ENCODE assay signal across 1 cellular context in genomic region chr1:169485427-169486280, GRCh38.
TF ChIP-seq lines count a peak whose summit lies in the region.

SLC19A2 (minus strand) TSS chr1:169485944; CDS start chr1:169485766, 178 bp downstream.

TF ChIP-seq in H1, 55 proteins besides CTCF, POLR2A, EP300 and RAD21 (continued from another document):
- TF ChIP-seq, protein P1, sequence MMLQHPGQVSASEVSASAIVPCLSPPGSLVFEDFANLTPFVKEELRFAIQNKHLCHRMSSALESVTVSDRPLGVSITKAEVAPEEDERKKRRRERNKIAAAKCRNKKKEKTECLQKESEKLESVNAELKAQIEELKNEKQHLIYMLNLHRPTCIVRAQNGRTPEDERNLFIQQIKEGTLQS (IDR thresholded peaks at IDR 0.05; ENCODE audit: insufficient read depth, low read depth, low read length), result no peak
- TF ChIP-seq CTBP2 (IDR thresholded peaks at IDR 0.05; ENCODE audit: borderline replicate concordance, insufficient read depth, insufficient read length, low read length) (peak; percentile 71), KDM5A (IDR thresholded peaks at IDR 0.05; ENCODE audit: low read length) (no peak), HDAC6 (IDR thresholded peaks at IDR 0.05; ENCODE audit: low read depth, low read length) (no peak), EZH2 (IDR thresholded peaks at IDR 0.05; ENCODE audit: low read depth, low read length, severe bottlenecking) (no peak), FOSL1 (IDR thresholded peaks at IDR 0.05; ENCODE audit: insufficient read depth, low read depth, low read length) (no peak), KDM1A (IDR thresholded peaks at IDR 0.05; ENCODE audit: borderline replicate concordance, low read length) (no peak), CBX8 (IDR thresholded peaks at IDR 0.05; ENCODE audit: borderline replicate concordance, low read depth, low read length) (no peak), MAFK (IDR thresholded peaks at IDR 0.05; ENCODE audit: low read depth, low read length) (no peak), SP4 (IDR thresholded peaks at IDR 0.05; ENCODE audit: low read length) (no peak), TCF12 (IDR thresholded peaks at IDR 0.05; ENCODE audit: low read depth, low read length) (no peak), TAF7 (optimal IDR thresholded peaks at IDR 0.05; ENCODE audit: borderline replicate concordance, low read depth, low read length) (peak; percentile 65), RBBP5 (IDR thresholded peaks at IDR 0.05; ENCODE audit: borderline replicate concordance, low read depth, low read length) (peak; percentile 65), EGR1 (IDR thresholded peaks at IDR 0.05; ENCODE audit: borderline replicate concordance, low read depth, low read length) (0 out of 2 replicates have a peak, but pooled peaks have one; percentile 3), SIX5 (IDR thresholded peaks at IDR 0.05; ENCODE audit: low read depth, low read length) (no peak), BACH1 (IDR thresholded peaks at IDR 0.05; ENCODE audit: low read length) (no peak; the same call in 1 of the 2 replicates), NRF1 (IDR thresholded peaks at IDR 0.05; ENCODE audit: low read depth, low read length) (no peak), KDM4A (IDR thresholded peaks at IDR 0.05; ENCODE audit: low read depth, low read length, severe bottlenecking) (peak; percentile 62), SP2 (IDR thresholded peaks at IDR 0.05; ENCODE audit: low read length) (no peak), CREB1 (IDR thresholded peaks at IDR 0.05) (peak; percentile 79), JUND (IDR thresholded peaks at IDR 0.05; ENCODE audit: low read length) (no peak), JUN (IDR thresholded peaks at IDR 0.05; ENCODE audit: low read depth, low read length) (no peak), TEAD4 (IDR thresholded peaks at IDR 0.05; ENCODE audit: low read depth, low read length) (no peak), SUZ12 (IDR thresholded peaks at IDR 0.05; ENCODE audit: low read length) (no peak), SIN3A (conservative IDR thresholded peaks at IDR 0.05 in 1 of 2, IDR thresholded peaks at IDR 0.05 in 1 of 2; ENCODE audit: low read depth in 1 of 2, low read length in 2 of 2) (peak; percentile 31 to 84; a peak in 2 of 4 replicates), YY1 (IDR thresholded peaks at IDR 0.05; ENCODE audit: low read depth, low read length) (no peak), ZNF274 (IDR thresholded peaks at IDR 0.05; ENCODE audit: borderline replicate concordance, extremely low read depth, low read length) (no peak), RXRA (IDR thresholded peaks at IDR 0.05; ENCODE audit: insufficient read depth, low read depth, low read length) (no peak), SRF (IDR thresholded peaks at IDR 0.05; ENCODE audit: low read depth, low read length) (no peak), CHD2 (IDR thresholded peaks at IDR 0.05; ENCODE audit: low read length) (peak; percentile 58; the same call in 1 of the 2 replicates), POLR2AphosphoS5 (IDR thresholded peaks at IDR 0.05; ENCODE audit: low read depth, low read length) (peak; percentile 96), TBP (IDR thresholded peaks at IDR 0.05; ENCODE audit: low read depth, low read length) (peak; percentile 86), BRCA1 (IDR thresholded peaks at IDR 0.05; ENCODE audit: low read depth, low read length) (no peak), CEBPB (IDR thresholded peaks at IDR 0.05; ENCODE audit: low read depth, low read length) (no peak), SIRT6 (IDR thresholded peaks at IDR 0.05; ENCODE audit: low read length) (no peak), TAF1 (IDR thresholded peaks at IDR 0.05; ENCODE audit: low read depth, low read length) (peak; percentile 95), GABPA (IDR thresholded peaks at IDR 0.05; ENCODE audit: borderline replicate concordance, insufficient read depth, low read length) (no peak), SAP30 (IDR thresholded peaks at IDR 0.05; ENCODE audit: insufficient read depth, insufficient replicate concordance, low read length) (no peak), BCL11A (IDR thresholded peaks at IDR 0.05; ENCODE audit: low read depth in 2 of 2, low read length in 2 of 2) (no peak), GTF2F1 (IDR thresholded peaks at IDR 0.05; ENCODE audit: borderline replicate concordance, low read depth, low read length) (peak; percentile 49; the same call in 1 of the 2 replicates), CBX5 (IDR thresholded peaks at IDR 0.05; ENCODE audit: low read depth, low read length) (no peak), NANOG (IDR thresholded peaks at IDR 0.05; ENCODE audit: insufficient read depth, low read depth, low read length, poor library complexity, severe bottlenecking) (no peak), PHF8 (conservative IDR thresholded peaks at IDR 0.05; ENCODE audit: low read depth, low read length) (peak; percentile 63), ASH2L (IDR thresholded peaks at IDR 0.05; ENCODE audit: low read length) (peak; percentile 54), POU5F1 (IDR thresholded peaks at IDR 0.05; ENCODE audit: low read depth, low read length) (no peak), CHD1 (IDR thresholded peaks at IDR 0.05; ENCODE audit: low read depth, low read length) (no peak), RFX5 (IDR thresholded peaks at IDR 0.05; ENCODE audit: borderline replicate concordance, low read depth, low read length) (no peak), SP1 (IDR thresholded peaks at IDR 0.05; ENCODE audit: low read depth, low read length) (peak; percentile 87), HDAC2 (IDR thresholded peaks at IDR 0.05; ENCODE audit: borderline replicate concordance in 1 of 2, low read depth in 2 of 2, low read length in 2 of 2) (no peak)
- TF ChIP-seq, protein P2, sequence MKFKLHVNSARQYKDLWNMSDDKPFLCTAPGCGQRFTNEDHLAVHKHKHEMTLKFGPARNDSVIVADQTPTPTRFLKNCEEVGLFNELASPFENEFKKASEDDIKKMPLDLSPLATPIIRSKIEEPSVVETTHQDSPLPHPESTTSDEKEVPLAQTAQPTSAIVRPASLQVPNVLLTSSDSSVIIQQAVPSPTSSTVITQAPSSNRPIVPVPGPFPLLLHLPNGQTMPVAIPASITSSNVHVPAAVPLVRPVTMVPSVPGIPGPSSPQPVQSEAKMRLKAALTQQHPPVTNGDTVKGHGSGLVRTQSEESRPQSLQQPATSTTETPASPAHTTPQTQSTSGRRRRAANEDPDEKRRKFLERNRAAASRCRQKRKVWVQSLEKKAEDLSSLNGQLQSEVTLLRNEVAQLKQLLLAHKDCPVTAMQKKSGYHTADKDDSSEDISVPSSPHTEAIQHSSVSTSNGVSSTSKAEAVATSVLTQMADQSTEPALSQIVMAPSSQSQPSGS (IDR thresholded peaks at IDR 0.05; ENCODE audit: low read length), result no peak
- TF ChIP-seq, protein P3, sequence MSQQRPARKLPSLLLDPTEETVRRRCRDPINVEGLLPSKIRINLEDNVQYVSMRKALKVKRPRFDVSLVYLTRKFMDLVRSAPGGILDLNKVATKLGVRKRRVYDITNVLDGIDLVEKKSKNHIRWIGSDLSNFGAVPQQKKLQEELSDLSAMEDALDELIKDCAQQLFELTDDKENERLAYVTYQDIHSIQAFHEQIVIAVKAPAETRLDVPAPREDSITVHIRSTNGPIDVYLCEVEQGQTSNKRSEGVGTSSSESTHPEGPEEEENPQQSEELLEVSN (IDR thresholded peaks at IDR 0.05), result peak; percentile 59
- TF ChIP-seq, protein P4, sequence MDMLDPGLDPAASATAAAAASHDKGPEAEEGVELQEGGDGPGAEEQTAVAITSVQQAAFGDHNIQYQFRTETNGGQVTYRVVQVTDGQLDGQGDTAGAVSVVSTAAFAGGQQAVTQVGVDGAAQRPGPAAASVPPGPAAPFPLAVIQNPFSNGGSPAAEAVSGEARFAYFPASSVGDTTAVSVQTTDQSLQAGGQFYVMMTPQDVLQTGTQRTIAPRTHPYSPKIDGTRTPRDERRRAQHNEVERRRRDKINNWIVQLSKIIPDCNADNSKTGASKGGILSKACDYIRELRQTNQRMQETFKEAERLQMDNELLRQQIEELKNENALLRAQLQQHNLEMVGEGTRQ (IDR thresholded peaks at IDR 0.05; ENCODE audit: low read length), result 0 out of 2 replicates have a peak, but pooled peaks have one; percentile 12
- TF ChIP-seq, protein P5, sequence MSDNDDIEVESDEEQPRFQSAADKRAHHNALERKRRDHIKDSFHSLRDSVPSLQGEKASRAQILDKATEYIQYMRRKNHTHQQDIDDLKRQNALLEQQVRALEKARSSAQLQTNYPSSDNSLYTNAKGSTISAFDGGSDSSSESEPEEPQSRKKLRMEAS (IDR thresholded peaks at IDR 0.05), result peak; percentile 94
- TF ChIP-seq, protein P6, sequence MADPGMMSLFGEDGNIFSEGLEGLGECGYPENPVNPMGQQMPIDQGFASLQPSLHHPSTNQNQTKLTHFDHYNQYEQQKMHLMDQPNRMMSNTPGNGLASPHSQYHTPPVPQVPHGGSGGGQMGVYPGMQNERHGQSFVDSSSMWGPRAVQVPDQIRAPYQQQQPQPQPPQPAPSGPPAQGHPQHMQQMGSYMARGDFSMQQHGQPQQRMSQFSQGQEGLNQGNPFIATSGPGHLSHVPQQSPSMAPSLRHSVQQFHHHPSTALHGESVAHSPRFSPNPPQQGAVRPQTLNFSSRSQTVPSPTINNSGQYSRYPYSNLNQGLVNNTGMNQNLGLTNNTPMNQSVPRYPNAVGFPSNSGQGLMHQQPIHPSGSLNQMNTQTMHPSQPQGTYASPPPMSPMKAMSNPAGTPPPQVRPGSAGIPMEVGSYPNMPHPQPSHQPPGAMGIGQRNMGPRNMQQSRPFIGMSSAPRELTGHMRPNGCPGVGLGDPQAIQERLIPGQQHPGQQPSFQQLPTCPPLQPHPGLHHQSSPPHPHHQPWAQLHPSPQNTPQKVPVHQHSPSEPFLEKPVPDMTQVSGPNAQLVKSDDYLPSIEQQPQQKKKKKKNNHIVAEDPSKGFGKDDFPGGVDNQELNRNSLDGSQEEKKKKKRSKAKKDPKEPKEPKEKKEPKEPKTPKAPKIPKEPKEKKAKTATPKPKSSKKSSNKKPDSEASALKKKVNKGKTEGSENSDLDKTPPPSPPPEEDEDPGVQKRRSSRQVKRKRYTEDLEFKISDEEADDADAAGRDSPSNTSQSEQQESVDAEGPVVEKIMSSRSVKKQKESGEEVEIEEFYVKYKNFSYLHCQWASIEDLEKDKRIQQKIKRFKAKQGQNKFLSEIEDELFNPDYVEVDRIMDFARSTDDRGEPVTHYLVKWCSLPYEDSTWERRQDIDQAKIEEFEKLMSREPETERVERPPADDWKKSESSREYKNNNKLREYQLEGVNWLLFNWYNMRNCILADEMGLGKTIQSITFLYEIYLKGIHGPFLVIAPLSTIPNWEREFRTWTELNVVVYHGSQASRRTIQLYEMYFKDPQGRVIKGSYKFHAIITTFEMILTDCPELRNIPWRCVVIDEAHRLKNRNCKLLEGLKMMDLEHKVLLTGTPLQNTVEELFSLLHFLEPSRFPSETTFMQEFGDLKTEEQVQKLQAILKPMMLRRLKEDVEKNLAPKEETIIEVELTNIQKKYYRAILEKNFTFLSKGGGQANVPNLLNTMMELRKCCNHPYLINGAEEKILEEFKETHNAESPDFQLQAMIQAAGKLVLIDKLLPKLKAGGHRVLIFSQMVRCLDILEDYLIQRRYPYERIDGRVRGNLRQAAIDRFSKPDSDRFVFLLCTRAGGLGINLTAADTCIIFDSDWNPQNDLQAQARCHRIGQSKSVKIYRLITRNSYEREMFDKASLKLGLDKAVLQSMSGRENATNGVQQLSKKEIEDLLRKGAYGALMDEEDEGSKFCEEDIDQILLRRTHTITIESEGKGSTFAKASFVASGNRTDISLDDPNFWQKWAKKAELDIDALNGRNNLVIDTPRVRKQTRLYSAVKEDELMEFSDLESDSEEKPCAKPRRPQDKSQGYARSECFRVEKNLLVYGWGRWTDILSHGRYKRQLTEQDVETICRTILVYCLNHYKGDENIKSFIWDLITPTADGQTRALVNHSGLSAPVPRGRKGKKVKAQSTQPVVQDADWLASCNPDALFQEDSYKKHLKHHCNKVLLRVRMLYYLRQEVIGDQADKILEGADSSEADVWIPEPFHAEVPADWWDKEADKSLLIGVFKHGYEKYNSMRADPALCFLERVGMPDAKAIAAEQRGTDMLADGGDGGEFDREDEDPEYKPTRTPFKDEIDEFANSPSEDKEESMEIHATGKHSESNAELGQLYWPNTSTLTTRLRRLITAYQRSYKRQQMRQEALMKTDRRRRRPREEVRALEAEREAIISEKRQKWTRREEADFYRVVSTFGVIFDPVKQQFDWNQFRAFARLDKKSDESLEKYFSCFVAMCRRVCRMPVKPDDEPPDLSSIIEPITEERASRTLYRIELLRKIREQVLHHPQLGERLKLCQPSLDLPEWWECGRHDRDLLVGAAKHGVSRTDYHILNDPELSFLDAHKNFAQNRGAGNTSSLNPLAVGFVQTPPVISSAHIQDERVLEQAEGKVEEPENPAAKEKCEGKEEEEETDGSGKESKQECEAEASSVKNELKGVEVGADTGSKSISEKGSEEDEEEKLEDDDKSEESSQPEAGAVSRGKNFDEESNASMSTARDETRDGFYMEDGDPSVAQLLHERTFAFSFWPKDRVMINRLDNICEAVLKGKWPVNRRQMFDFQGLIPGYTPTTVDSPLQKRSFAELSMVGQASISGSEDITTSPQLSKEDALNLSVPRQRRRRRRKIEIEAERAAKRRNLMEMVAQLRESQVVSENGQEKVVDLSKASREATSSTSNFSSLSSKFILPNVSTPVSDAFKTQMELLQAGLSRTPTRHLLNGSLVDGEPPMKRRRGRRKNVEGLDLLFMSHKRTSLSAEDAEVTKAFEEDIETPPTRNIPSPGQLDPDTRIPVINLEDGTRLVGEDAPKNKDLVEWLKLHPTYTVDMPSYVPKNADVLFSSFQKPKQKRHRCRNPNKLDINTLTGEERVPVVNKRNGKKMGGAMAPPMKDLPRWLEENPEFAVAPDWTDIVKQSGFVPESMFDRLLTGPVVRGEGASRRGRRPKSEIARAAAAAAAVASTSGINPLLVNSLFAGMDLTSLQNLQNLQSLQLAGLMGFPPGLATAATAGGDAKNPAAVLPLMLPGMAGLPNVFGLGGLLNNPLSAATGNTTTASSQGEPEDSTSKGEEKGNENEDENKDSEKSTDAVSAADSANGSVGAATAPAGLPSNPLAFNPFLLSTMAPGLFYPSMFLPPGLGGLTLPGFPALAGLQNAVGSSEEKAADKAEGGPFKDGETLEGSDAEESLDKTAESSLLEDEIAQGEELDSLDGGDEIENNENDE (IDR thresholded peaks at IDR 0.05; ENCODE audit: insufficient replicate concordance, low read length), result no peak
